In the genomic region with DNA sequence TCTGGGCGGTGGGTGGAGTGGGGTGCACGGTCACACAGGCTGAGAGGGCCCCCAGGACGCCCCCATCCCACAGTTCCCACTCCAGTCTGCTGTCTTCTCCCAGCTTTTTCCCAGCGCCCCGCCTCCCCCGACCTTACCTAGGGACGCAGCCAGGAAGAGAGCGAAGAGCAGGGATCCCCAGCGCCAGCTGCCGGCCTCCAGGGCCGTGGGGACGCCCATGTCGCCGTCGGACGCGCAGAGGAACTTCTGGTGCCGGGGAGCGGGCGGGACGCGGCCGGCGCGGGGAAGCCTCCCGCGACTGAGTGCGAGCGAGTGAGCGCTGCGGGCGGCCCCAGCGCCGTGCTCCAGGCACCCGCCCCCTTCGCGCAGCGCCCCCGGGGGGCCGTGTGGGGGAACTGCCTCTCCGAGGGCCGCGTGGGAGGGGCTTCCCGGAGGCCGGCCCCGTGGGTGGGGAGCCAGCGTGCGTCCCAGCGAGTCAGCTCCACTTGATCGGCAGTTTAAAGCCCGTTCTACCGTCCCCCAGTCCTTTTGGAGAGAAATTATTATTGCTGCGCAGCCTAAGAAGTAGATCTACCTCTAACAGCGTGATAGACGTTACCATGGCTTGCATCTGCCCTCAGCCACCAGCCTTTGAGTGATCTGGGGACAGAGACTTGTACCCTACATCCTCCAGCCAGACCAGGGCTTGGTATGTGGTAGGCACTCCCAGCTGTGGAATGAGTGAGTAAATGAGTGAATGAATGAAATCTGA, we compare ENCODE assay signal across 8 cellular contexts. TPM values are rescaled to one million over a fixed set of nuclear protein-coding genes. Genes with fewer than 3 reads are reported as not detected.
DNase-seq lines count a peak whose midpoint lies in the region; ATAC-seq and TF ChIP-seq lines count a peak whose summit lies in the region.

VSIR (minus strand) TSS at position 300 of the 751 bp plus-strand sequence; CDS start at position 219, 81 bp downstream.

- intact Hi-C loops in right cardiac atrium (cut with DNase I), result loop anchor here in 1 of 4 donors (5.0 kb wide), 1 partner anchor 56 kb away; the partner anchor contains the start of gene C10orf105

- H3K9me2 ChIP-seq in DOHH2 (replicated peaks; ENCODE audit: control insufficient read depth, low read length), result no peaks in the 10 kb centered on the region

- H3K4me1 ChIP-seq in DOHH2 (ENCODE audit: control insufficient read depth, low read length) (peaks cover 9% of the 10 kb centered on the region), right cardiac atrium (ENCODE audit: control insufficient read depth, insufficient read depth, low read length) (peaks cover 21% of the 10 kb centered on the region)

- no peaks in the 10 kb centered on the region for H3K79me2 ChIP-seq in DOHH2 (ENCODE audit: control insufficient read depth, low read length)

- under 1% methylated on average over 55 of the region's 55 CpGs for WGBS in right cardiac atrium

- ATAC-seq in GM21786 (IDR thresholded peaks at IDR 0.05; ENCODE audit: unreplicated experiment) (peak; percentile 36), right cardiac atrium (peak; percentile 85 to 89)

- H3K27ac ChIP-seq in DOHH2 (ENCODE audit: low read depth, low read length) (no peak within 1 kb of the TSS), right cardiac atrium (ENCODE audit: low read length) (peak within 1 kb of the TSS; percentile 93)

- no peaks in the 10 kb centered on the region for H4K20me1 ChIP-seq in DOHH2 (ENCODE audit: control insufficient read depth, insufficient read depth, low read depth, low read length)

- H3K27me3 ChIP-seq in DOHH2 (ENCODE audit: control insufficient read depth, low read length) (peaks cover 31% of the 10 kb centered on the region), right cardiac atrium (ENCODE audit: control insufficient read depth, insufficient read depth) (no peaks in the 10 kb centered on the region)

- peak within 1 kb of the TSS; percentile 32; the same call in 1 of the 2 replicates for H3K4me3 ChIP-seq in DOHH2 (ENCODE audit: low read length)
- peak within 1 kb of the TSS; percentile 40 for H3K4me3 ChIP-seq in LNCaP clone FGC (ENCODE audit: low read depth, low read length)
- peak within 1 kb of the TSS; percentile 65 for H3K4me3 ChIP-seq in right cardiac atrium (ENCODE audit: low read length)

- TF ChIP-seq CTCF in DOHH2 (IDR thresholded peaks at IDR 0.05; ENCODE audit: low read depth, low read length, poor library complexity, severe bottlenecking), result peak; percentile 61
- TF ChIP-seq CTCF in LNCaP clone FGC (IDR thresholded peaks at IDR 0.05; ENCODE audit: control insufficient read depth, extremely low read depth, insufficient read depth), result peak; percentile 52

- peak; percentile 4 for DNase-seq in LNCaP clone FGC (ENCODE audit: low read depth)
- peak; percentile 86 to 95 (median 90) for DNase-seq in T-helper 2 cell
- DNase-seq in anterior cingulate cortex (lab: John Stamatoyannopoulos, UW), result peak in 56 of 58 donors; percentile 12 to 85 (median 62)
- DNase-seq in right cardiac atrium, result peak; percentile 91 to 97 (median 97)
- peak; percentile 89 for DNase-seq in retina
- no peak for DNase-seq in NCI-H446 treated with DMSO at 0.1 percent for 48 hours (lab: John Stamatoyannopoulos, UW)

- H3F3A ChIP-seq in DOHH2 (ENCODE audit: control insufficient read depth, insufficient read depth), result no peaks in the 10 kb centered on the region

- H3K9me3 ChIP-seq in DOHH2 (ENCODE audit: control insufficient read depth, insufficient read depth, low read length) (no peaks in the 10 kb centered on the region), right cardiac atrium (ENCODE audit: control insufficient read depth, low read length) (no peaks in the 10 kb centered on the region)

- H3K36me3 ChIP-seq in DOHH2 (ENCODE audit: control insufficient read depth, low read length), result no peaks in the 10 kb centered on the region

- peak within 1 kb of the TSS; percentile 47 for H3K4me2 ChIP-seq in DOHH2 (ENCODE audit: low read length)

RNA-seq across cellular contexts. Expression of gene VSIR, which starts in this region (rescaled TPM):
- 10 to 100 TPM; 29.3 to 55.1 (median 34.4) TPM for total RNA-seq in right cardiac atrium
- 36.8 TPM for polyA plus RNA-seq in right cardiac atrium
